1 cellular context compared by ENCODE assay signal in genomic region chr3:149401215-149401925, GRCh38.
TF ChIP-seq lines count a peak whose summit lies in the region.

No MANE protein-coding gene starts in this region.

TF ChIP-seq in liver, 16 proteins besides CTCF, POLR2A, EP300 and RAD21 (continued from another document):
- peak; percentile 34 for TF ChIP-seq TAF1 (conservative IDR thresholded peaks at IDR 0.05)
- TF ChIP-seq FOXA1 (IDR thresholded peaks at IDR 0.05) = peak; percentile 100
- TF ChIP-seq NR2F2 (IDR thresholded peaks at IDR 0.05) = no peak
- TF ChIP-seq YY1 (IDR thresholded peaks at IDR 0.05) = peak; percentile 82
- TF ChIP-seq EGR1 (IDR thresholded peaks at IDR 0.05; ENCODE audit: low read depth in 2 of 2) = peak; percentile 17 to 20
